ENCODE assay signal across 8 cellular contexts in genomic region chr2:8761529-8762164, GRCh38.
DNase-seq lines count a peak whose midpoint lies in the region; ATAC-seq and TF ChIP-seq lines count a peak whose summit lies in the region.

No MANE protein-coding gene starts in this region.

- H3K27ac ChIP-seq in left ventricle myocardium inferior (replicated peaks) (no peak overlapping the region), breast epithelium (no peak overlapping the region), lower lobe of right lung (no peak overlapping the region)

- H3K27ac Mint-ChIP-seq in activated T-helper 2 cell treated with anti-CD3 and anti-CD28 coated beads, Interferon-gamma antibody, Interleukin-2, Interleukin-4, amounts not matched to agents 10 μg/mL and 5 μg/mL and 100 μg/mL, durations not matched to agents 14 hours and 24 hours and 36 hours, result no peak overlapping the region

- H3K9me3 ChIP-seq in left ventricle myocardium inferior (replicated peaks) (peaks cover 1% of the 10 kb centered on the region), breast epithelium (peaks cover 0 to 1% of the 10 kb centered on the region in 2 donors), lower lobe of right lung (peaks cover 1% of the 10 kb centered on the region)

- TF ChIP-seq POLR2A in breast epithelium (IDR thresholded peaks at IDR 0.05), result no peak

- H3K27me3 ChIP-seq in left ventricle myocardium inferior (ENCODE audit: low read depth) (no peaks in the 10 kb centered on the region), breast epithelium (no peaks in the 10 kb centered on the region), lower lobe of right lung (ENCODE audit: low read depth) (no peaks in the 10 kb centered on the region)

- DNase-seq in left ventricle myocardium inferior, result no peak
- no peak for DNase-seq in Right ventricle myocardium superior
- peak; percentile 12 for DNase-seq in NCI-H2107 (lab: John Stamatoyannopoulos, UW)
- DNase-seq in breast epithelium (ENCODE audit: low spot score in 2 of 2), result no peak
- no peak for DNase-seq in lower lobe of right lung
- DNase-seq in activated T-helper 2 cell treated with anti-CD3 and anti-CD28 coated beads, Interferon-gamma antibody, Interleukin-2, Interleukin-4, amounts not matched to agents 10 μg/mL and 5 μg/mL and 100 μg/mL, durations not matched to agents 14 hours and 24 hours and 36 hours (ENCODE audit: low spot score), result no peak

- peaks cover 3% of the 10 kb centered on the region for H3K9me3 Mint-ChIP-seq in activated T-helper 2 cell treated with anti-CD3 and anti-CD28 coated beads, Interferon-gamma antibody, Interleukin-2, Interleukin-4, amounts not matched to agents 10 μg/mL and 5 μg/mL and 100 μg/mL, durations not matched to agents 14 hours and 24 hours and 36 hours

- no peak for ATAC-seq in Right ventricle myocardium superior (ENCODE audit: poor library complexity)
- ATAC-seq in lower lobe of right lung, result no peak
- no peak for ATAC-seq in GM19023 (IDR thresholded peaks at IDR 0.05; ENCODE audit: unreplicated experiment)
- ATAC-seq in HG02885 (IDR thresholded peaks at IDR 0.05; ENCODE audit: poor library complexity, unreplicated experiment), result no peak

- peaks cover 34% of the 10 kb centered on the region for H3K36me3 ChIP-seq in left ventricle myocardium inferior
- no peaks in the 10 kb centered on the region for H3K36me3 ChIP-seq in breast epithelium
- H3K36me3 ChIP-seq in lower lobe of right lung, result peaks cover 27% of the 10 kb centered on the region

- intact Hi-C loops in left ventricle myocardium inferior (cut with micrococcal nuclease), result no loop called here
- intact Hi-C loops in Right ventricle myocardium superior (cut with DNase I), result no loop called here
- intact Hi-C loops in breast epithelium (cut with DNase I; ENCODE audit: low total_unique reads), result no loop called here
- intact Hi-C loops in lower lobe of right lung (cut with DNase I), result no loop called here
- intact Hi-C loops in activated T-helper 2 cell treated with anti-CD3 and anti-CD28 coated beads, Interferon-gamma antibody, Interleukin-2, Interleukin-4, amounts not matched to agents 10 μg/mL and 5 μg/mL and 100 μg/mL, durations not matched to agents 14 hours and 24 hours and 36 hours (cut with micrococcal nuclease), result loop anchor here (5.0 kb wide), 3 partner anchors 1334 to 1664 kb away; no protein-coding TSS in a partner anchor

- H3K4me3 ChIP-seq in left ventricle myocardium inferior, result no peak overlapping the region
- H3K4me3 ChIP-seq in breast epithelium, result no peak overlapping the region
- H3K4me3 ChIP-seq in lower lobe of right lung, result no peak overlapping the region

- peak; percentile 64 for TF ChIP-seq CTCF in left ventricle myocardium inferior (IDR thresholded peaks at IDR 0.05; ENCODE audit: borderline replicate concordance)
- TF ChIP-seq CTCF in breast epithelium (IDR thresholded peaks at IDR 0.05), result peak in 2 of 3 donors; percentile 36 to 51
- peak; percentile 49 for TF ChIP-seq CTCF in lower lobe of right lung (IDR thresholded peaks at IDR 0.05)

- peaks cover 3% of the 10 kb centered on the region for H3K4me1 Mint-ChIP-seq in activated T-helper 2 cell treated with anti-CD3 and anti-CD28 coated beads, Interferon-gamma antibody, Interleukin-2, Interleukin-4, amounts not matched to agents 10 μg/mL and 5 μg/mL and 100 μg/mL, durations not matched to agents 14 hours and 24 hours and 36 hours (ENCODE audit: low read depth)

- H3K4me1 ChIP-seq in left ventricle myocardium inferior (peaks cover 14% of the 10 kb centered on the region), breast epithelium (no peaks in the 10 kb centered on the region), lower lobe of right lung (no peaks in the 10 kb centered on the region)

- no peak overlapping the region for H3K4me3 Mint-ChIP-seq in activated T-helper 2 cell treated with anti-CD3 and anti-CD28 coated beads, Interferon-gamma antibody, Interleukin-2, Interleukin-4, amounts not matched to agents 10 μg/mL and 5 μg/mL and 100 μg/mL, durations not matched to agents 14 hours and 24 hours and 36 hours (ENCODE audit: low read depth)

- H3K27me3 Mint-ChIP-seq in activated T-helper 2 cell treated with anti-CD3 and anti-CD28 coated beads, Interferon-gamma antibody, Interleukin-2, Interleukin-4, amounts not matched to agents 10 μg/mL and 5 μg/mL and 100 μg/mL, durations not matched to agents 14 hours and 24 hours and 36 hours (ENCODE audit: low read depth), result no peaks in the 10 kb centered on the region

- H3K36me3 Mint-ChIP-seq in activated T-helper 2 cell treated with anti-CD3 and anti-CD28 coated beads, Interferon-gamma antibody, Interleukin-2, Interleukin-4, amounts not matched to agents 10 μg/mL and 5 μg/mL and 100 μg/mL, durations not matched to agents 14 hours and 24 hours and 36 hours (ENCODE audit: low read depth), result peaks cover 25% of the 10 kb centered on the region
